Comparison of ENCODE assay signal across 8 cellular contexts in genomic region chr12:53381739-53382630, GRCh38. TPM values are rescaled to one million over a fixed set of nuclear protein-coding genes. Genes with fewer than 3 reads are reported as not detected.
DNase-seq lines count a peak whose midpoint lies in the region; ATAC-seq and TF ChIP-seq lines count a peak whose summit lies in the region.

No MANE protein-coding gene starts in this region.

- peaks cover 65% of the 10 kb centered on the region for H3K4me1 ChIP-seq in CD4-positive, alpha-beta memory T cell (ENCODE audit: insufficient read depth, low read length)
- H3K4me1 ChIP-seq in liver (ENCODE audit: control insufficient read depth in 4 of 4, insufficient read depth in 4 of 4, low read length in 3 of 4): peaks cover 15 to 45% (median 37%) of the 10 kb centered on the region in 4 donors
- peaks cover 25 to 63% (median 60%) of the 10 kb centered on the region in 5 donors for H3K4me1 ChIP-seq in subcutaneous abdominal adipose tissue (ENCODE audit: control insufficient read depth in 5 of 5, insufficient read depth in 5 of 5, low read length in 5 of 5)

- peak; percentile 66 to 73 for TF ChIP-seq RAD21 in liver (IDR thresholded peaks at IDR 0.05)

- H3K9me3 Mint-ChIP-seq in CD4-positive, alpha-beta memory T cell: no peaks in the 10 kb centered on the region

- TF ChIP-seq CTCF in HL-60 (IDR thresholded peaks at IDR 0.05; ENCODE audit: insufficient read depth, low read length): peak; percentile 10
- peak; percentile 43 for TF ChIP-seq CTCF in liver (IDR thresholded peaks at IDR 0.05; ENCODE audit: low read depth, low read length, missing input control)

- peaks cover 35 to 53% (median 46%) of the 10 kb centered on the region in 4 donors for H3K4me1 Mint-ChIP-seq in CD4-positive, alpha-beta memory T cell

- intact Hi-C loops in CD4-positive, alpha-beta memory T cell (cut with micrococcal nuclease): loop anchor here (1.0 kb wide), 1 partner anchor 30 kb away; no protein-coding TSS in a partner anchor

- no peaks in the 10 kb centered on the region for H3K27me3 Mint-ChIP-seq in CD4-positive, alpha-beta memory T cell

- peaks cover 34 to 43% of the 10 kb centered on the region in 2 donors for H3K36me3 Mint-ChIP-seq in CD4-positive, alpha-beta memory T cell

- WGBS in liver: 56% methylated on average over 9 of the region's 9 CpGs

- peak overlapping the region in 1 of 2 donors; percentile 12 for H3K4me3 ChIP-seq in CD4-positive, alpha-beta memory T cell (ENCODE audit: low read length in 2 of 2)
- H3K4me3 ChIP-seq in HL-60 (replicated peaks; ENCODE audit: insufficient read depth, low read length) (peak overlapping the region; percentile 54), liver (ENCODE audit: low read depth in 1 of 3, low read length in 3 of 3) (peak overlapping the region in 1 of 3 donors; percentile 77), subcutaneous abdominal adipose tissue (ENCODE audit: low read depth in 1 of 5, low read length in 5 of 5) (peak overlapping the region; percentile 43 to 76 (median 64))

- H3K9me3 ChIP-seq in CD4-positive, alpha-beta memory T cell (ENCODE audit: control insufficient read depth in 1 of 2, low read length in 2 of 2): no peaks in the 10 kb centered on the region
- H3K9me3 ChIP-seq in liver (ENCODE audit: control insufficient read depth in 4 of 4, low read length in 3 of 4): no peaks in the 10 kb centered on the region
- H3K9me3 ChIP-seq in subcutaneous abdominal adipose tissue (ENCODE audit: control insufficient read depth in 5 of 5, low read length in 5 of 5): no peaks in the 10 kb centered on the region

- H3K27ac ChIP-seq in CD4-positive, alpha-beta memory T cell (ENCODE audit: low read depth, low read length): peak overlapping the region; percentile 23
- H3K27ac ChIP-seq in HL-60 (replicated peaks) (peak overlapping the region; percentile 69), liver (ENCODE audit: low read depth in 1 of 2, low read length in 2 of 2) (peak overlapping the region; percentile 71 to 76), subcutaneous abdominal adipose tissue (ENCODE audit: low read depth, low read length) (peak overlapping the region; percentile 99)

- DNase-seq in CD4-positive, alpha-beta memory T cell: peak; percentile 46 to 59 (median 53)
- DNase-seq in HL-60 (ENCODE audit: low read depth in 1 of 2, low spot score in 1 of 2): peak; percentile 73 to 86
- peak; percentile 8 for DNase-seq in T-helper 22 cell (ENCODE audit: low read depth)
- DNase-seq in dedifferentiated amniotic fluid mesenchymal stem cell (ENCODE audit: extremely low spot score): peak; percentile 60
- no peak for DNase-seq in NCI-H524 treated with DMSO at 0.1 percent for 48 hours (lab: John Stamatoyannopoulos, UW)

- POLR2A ChIA-PET in CD4-positive, alpha-beta memory T cell (lab: Charles Lee; ENCODE audit: partially characterized antibody): interaction anchor here (0.5 to 3.1 kb wide), 11 partner anchors 29 to 1094 kb away, joined by 3 to 14 read pairs (median 5); partner anchors contain the start of genes AAAS and TARBP2

- H3K27ac Mint-ChIP-seq in CD4-positive, alpha-beta memory T cell: peak overlapping the region; percentile 68 to 95 (median 88)

- H3K4me3 Mint-ChIP-seq in CD4-positive, alpha-beta memory T cell: peak overlapping the region; percentile 84 to 93 (median 88)

- CTCF ChIA-PET in CD4-positive, alpha-beta memory T cell (lab: Charles Lee; ENCODE audit: partially characterized antibody): interaction anchor here (0.5 to 9.5 kb wide), 15 partner anchors 19 to 127 kb away, joined by 3 to 81 read pairs (median 4); partner anchors contain the start of gene AAAS

- H3K27me3 ChIP-seq in CD4-positive, alpha-beta memory T cell (ENCODE audit: insufficient read depth, low read length): no peaks in the 10 kb centered on the region
- H3K27me3 ChIP-seq in HL-60 (ENCODE audit: insufficient read depth, poor library complexity, severe bottlenecking) (no peaks in the 10 kb centered on the region), liver (ENCODE audit: control insufficient read depth in 4 of 4, insufficient read depth in 4 of 4, low read length in 3 of 4) (no peaks in the 10 kb centered on the region), subcutaneous abdominal adipose tissue (ENCODE audit: control insufficient read depth in 5 of 5, insufficient read depth in 4 of 5, low read length in 5 of 5) (no peaks in the 10 kb centered on the region)

- H3K9ac ChIP-seq in liver (ENCODE audit: low read depth in 1 of 2, low read length in 2 of 2) (no peak overlapping the region), subcutaneous abdominal adipose tissue (ENCODE audit: low read length in 5 of 5) (peak overlapping the region; percentile 56 to 95 (median 75))

- H3K36me3 ChIP-seq in CD4-positive, alpha-beta memory T cell (ENCODE audit: insufficient read depth, low read length): peaks cover 22% of the 10 kb centered on the region
- H3K36me3 ChIP-seq in liver (ENCODE audit: control insufficient read depth in 4 of 4, insufficient read depth in 3 of 4, low read depth in 1 of 4, low read length in 3 of 4): peaks cover 2 to 23% (median 16%) of the 10 kb centered on the region in 4 donors
- peaks cover 0 to 28% (median 24%) of the 10 kb centered on the region in 5 donors for H3K36me3 ChIP-seq in subcutaneous abdominal adipose tissue (ENCODE audit: control insufficient read depth in 5 of 5, insufficient read depth in 5 of 5, low read length in 5 of 5)

- no peak for ATAC-seq in GM21576 (IDR thresholded peaks at IDR 0.05; ENCODE audit: unreplicated experiment)

TF ChIP-seq in liver, 16 proteins besides CTCF, POLR2A, EP300 and RAD21:
- no peak for TF ChIP-seq FOXA1 (IDR thresholded peaks at IDR 0.05)
- TF ChIP-seq HNF4A (conservative IDR thresholded peaks at IDR 0.05): no peak
- no peak for TF ChIP-seq HNF4G (IDR thresholded peaks at IDR 0.05)
- no peak for TF ChIP-seq TAF1 (conservative IDR thresholded peaks at IDR 0.05)
- no peak for TF ChIP-seq NR2F2 (IDR thresholded peaks at IDR 0.05)
- no peak for TF ChIP-seq EGR1 (IDR thresholded peaks at IDR 0.05; ENCODE audit: low read depth in 2 of 2)
- no peak for TF ChIP-seq YY1 (IDR thresholded peaks at IDR 0.05)
- no peak for TF ChIP-seq ZBTB33 (IDR thresholded peaks at IDR 0.05)
- no peak for TF ChIP-seq JUND (IDR thresholded peaks at IDR 0.05)
- no peak for TF ChIP-seq ATF3 (IDR thresholded peaks at IDR 0.05)
- TF ChIP-seq REST (IDR thresholded peaks at IDR 0.05): no peak
- TF ChIP-seq SP1 (IDR thresholded peaks at IDR 0.05): no peak

RNA-seq across cellular contexts. Expression of gene SP1, which starts 2.0 kb away (rescaled TPM):
- 100 to 1,000 TPM; 109 to 110 TPM for total RNA-seq in CD4-positive, alpha-beta memory T cell
- 10 to 100 TPM in 1 of 2 donors, 1 to 10 TPM in 1; 4.3 to 10.6 TPM for polyA plus RNA-seq in CD4-positive, alpha-beta memory T cell
- 10 to 100 TPM; 28.4 to 36.5 TPM for total RNA-seq in liver
- 1 to 10 TPM; 3.8 to 7.9 TPM for polyA plus RNA-seq in liver

RNA-seq across cellular contexts. Expression of gene AMHR2, which starts 41.7 kb away (rescaled TPM):
- total RNA-seq in CD4-positive, alpha-beta memory T cell: not detected
- not detected for polyA plus RNA-seq in CD4-positive, alpha-beta memory T cell
- total RNA-seq in liver: under 1 TPM; 0.67 to 0.89 TPM
- 1 to 10 TPM in 1 of 2 donors, under 1 TPM in 1; 0.96 to 1.3 TPM for polyA plus RNA-seq in liver

RNA-seq across cellular contexts. Expression of gene SP7, which starts 45.8 kb away (rescaled TPM):
- not detected for total RNA-seq in CD4-positive, alpha-beta memory T cell
- not detected for polyA plus RNA-seq in CD4-positive, alpha-beta memory T cell
- total RNA-seq in liver: not detected
- not detected for polyA plus RNA-seq in liver

RNA-seq across cellular contexts. Expression of gene PRR13, which starts 59.5 kb away (rescaled TPM):
- 100 to 1,000 TPM; 242 to 247 TPM for total RNA-seq in CD4-positive, alpha-beta memory T cell
- polyA plus RNA-seq in CD4-positive, alpha-beta memory T cell: 100 to 1,000 TPM; 545 to 843 TPM
- total RNA-seq in liver: 10 to 100 TPM; 18.2 to 21.3 TPM
- 100 to 1,000 TPM; 101 to 107 TPM for polyA plus RNA-seq in liver

Comparison
In these comparisons a context has a peak if more than half of its experiments do, and no peak if none do; other contexts are left out.
1. H3K27ac ChIP-seq: peak in every context shown above with its lines; median percentile 99 in subcutaneous abdominal adipose tissue; 74 in liver; 69 in HL-60; 23 in CD4-positive, alpha-beta memory T cell.
2. H3K9ac ChIP-seq: peak in subcutaneous abdominal adipose tissue (5 of 5); none in liver (0 of 2).